Comparison of ENCODE assay signal across 17 cellular contexts in genomic region chr7:33757050-33757449, GRCh38.
DNase-seq lines count a peak whose midpoint lies in the region; ATAC-seq, FAIRE-seq and TF ChIP-seq lines count a peak whose summit lies in the region.
"Had no signal": no experiment of that assay in that cellular context is flagged by ENCODE, and none has a peak within 500 bp of the region (broad histone marks: within the 10 kb centered on the region; RNA-seq: fewer than 3 reads in every experiment).

No MANE protein-coding gene starts in this region.

- peak overlapping the region in 1 of 2 experiments; percentile 45; a peak in 2 of 4 replicates for H4K8ac ChIP-seq in IMR-90 (ENCODE audit: low read depth in 2 of 2, low read length in 2 of 2)

- POLR2A ChIA-PET in IMR-90 (lab: Charles Lee; ENCODE audit: unreplicated experiment), result no interaction called here

- H3K27ac Mint-ChIP-seq in mesothelial cell of epicardium, result no peak overlapping the region
- H3K27ac Mint-ChIP-seq: activated T-helper 17 cell treated with anti-CD3 and anti-CD28 coated beads, Interleukin-2, amount 50 U/mL, for 72 hours; stimulated activated naive CD8-positive, alpha-beta T cell treated with anti-CD3 and anti-CD28 coated beads, Interleukin-15, amount 100 ng/mL, for 72 hours had no signal

- H3K79me2 ChIP-seq in osteoblast (ENCODE audit: insufficient read depth, low read length), result no peaks in the 10 kb centered on the region

- H3K36me3 Mint-ChIP-seq in mesothelial cell of epicardium, result no peaks in the 10 kb centered on the region

- in situ Hi-C loops in IMR-90 (cut with MboI; ENCODE audit: low sequenced_read_pairs), result no loop called here

- TF ChIP-seq POLR2A in IMR-90 (IDR thresholded peaks at IDR 0.05; ENCODE audit: low read depth, low read length), result no peak

- no peak for FAIRE-seq in urothelium cell line (lab: Jason Lieb, UNC)
- FAIRE-seq: GM12878 had no signal

- H3K79me1 ChIP-seq in IMR-90 (ENCODE audit: low read depth in 1 of 2, low read length in 2 of 2), result no peaks in the 10 kb centered on the region

- H2BK5ac ChIP-seq in IMR-90 (ENCODE audit: low read depth, low read length, poor library complexity, severe bottlenecking), result peak overlapping the region; percentile 44

- H3K4me2 ChIP-seq in IMR-90 (ENCODE audit: low read depth, low read length) (no peak overlapping the region), osteoblast (ENCODE audit: insufficient read depth, low read length) (peak overlapping the region; percentile 23)

- no TSS peak for BruUV-seq in IMR-90 (replicated peaks; lab: Mats Ljungman, UMichigan)

- H2AK9ac ChIP-seq in IMR-90 (replicated peaks; ENCODE audit: low read depth, low read length, poor library complexity), result no peak overlapping the region

- H3K18ac ChIP-seq in IMR-90 (ENCODE audit: low read depth, low read length), result no peak overlapping the region

- no peak for TF ChIP-seq CTCF in IMR-90 (conservative IDR thresholded peaks at IDR 0.05; ENCODE audit: low read depth, low read length)
- no peak for TF ChIP-seq CTCF in fibroblast of mammary gland (conservative IDR thresholded peaks at IDR 0.05; ENCODE audit: control insufficient read depth, insufficient read depth, low read depth, low read length)
- no peak for TF ChIP-seq CTCF in osteoblast (IDR thresholded peaks at IDR 0.05; ENCODE audit: extremely low read depth, low read depth, low read length)
- TF ChIP-seq CTCF in mesothelial cell of epicardium (IDR thresholded peaks at IDR 0.05; ENCODE audit: unreplicated experiment), result no peak

- intact Hi-C loops in IMR-90 (cut with micrococcal nuclease), result loop anchor here (5.0 to 10.0 kb wide), 4 partner anchors 145 to 572 kb away; no protein-coding TSS in a partner anchor

- H4K5ac ChIP-seq in IMR-90 (ENCODE audit: low read depth, low read length), result no peak overlapping the region

- H2AFZ ChIP-seq in IMR-90 (replicated peaks; ENCODE audit: low read length, poor library complexity) (no peak overlapping the region), osteoblast (ENCODE audit: low read length) (peak overlapping the region; percentile 1)

- H3K4me1 ChIP-seq in IMR-90 (ENCODE audit: control insufficient read depth, insufficient read depth, low read length), result peaks cover 9% of the 10 kb centered on the region
- H3K4me1 ChIP-seq in osteoblast (ENCODE audit: insufficient read depth, low read length), result peaks cover 20% of the 10 kb centered on the region

- H2AK5ac ChIP-seq in IMR-90 (ENCODE audit: low read depth, low read length), result peak overlapping the region; percentile 22; the same call in 1 of the 2 replicates

- no peaks in the 10 kb centered on the region for H3K9me3 Mint-ChIP-seq in mesothelial cell of epicardium
- H3K9me3 Mint-ChIP-seq: activated T-helper 17 cell treated with anti-CD3 and anti-CD28 coated beads, Interleukin-2, amount 50 U/mL, for 72 hours; stimulated activated naive CD8-positive, alpha-beta T cell treated with anti-CD3 and anti-CD28 coated beads, Interleukin-15, amount 100 ng/mL, for 72 hours had no signal

- H3K27ac ChIP-seq in IMR-90 (ENCODE audit: insufficient read depth, low read length), result no peak overlapping the region
- peak overlapping the region; percentile 29 for H3K27ac ChIP-seq in osteoblast (ENCODE audit: low read depth, low read length)
- H3K27ac ChIP-seq: SK-N-MC had no signal

- H3K23ac ChIP-seq in IMR-90 (ENCODE audit: low read depth, low read length), result no peak overlapping the region

- H3K27me3 Mint-ChIP-seq in mesothelial cell of epicardium (ENCODE audit: low read depth), result peaks cover 26% of the 10 kb centered on the region
- H3K27me3 Mint-ChIP-seq: activated T-helper 17 cell treated with anti-CD3 and anti-CD28 coated beads, Interleukin-2, amount 50 U/mL, for 72 hours; stimulated activated naive CD8-positive, alpha-beta T cell treated with anti-CD3 and anti-CD28 coated beads, Interleukin-15, amount 100 ng/mL, for 72 hours had no signal

- H3K36me3 ChIP-seq in IMR-90 (ENCODE audit: control insufficient read depth, insufficient read depth, low read length) (no peaks in the 10 kb centered on the region), osteoblast (ENCODE audit: insufficient read depth, low read length) (no peaks in the 10 kb centered on the region), H7 (replicated peaks; ENCODE audit: control insufficient read depth, insufficient read depth, low read length) (no peaks in the 10 kb centered on the region)

- H3K9me1 ChIP-seq in IMR-90 (ENCODE audit: insufficient read depth, low read length), result peaks cover 5% of the 10 kb centered on the region; the same call in 1 of the 2 replicates

- no peak for TF ChIP-seq RAD21 in IMR-90 (IDR thresholded peaks at IDR 0.05; ENCODE audit: low read length)

- DNase-seq in AG20443 (ENCODE audit: low spot score), result peak; percentile 86
- peak; percentile 64 for DNase-seq in IMR-90
- DNase-seq in fibroblast of mammary gland (ENCODE audit: low read depth), result peak; percentile 94
- peak; percentile 73 for DNase-seq in osteoblast (ENCODE audit: insufficient read length, low spot score, missing footprints)
- DNase-seq in H7, result no peak
- no peak for DNase-seq in urothelium cell line (ENCODE audit: low spot score)
- no peak for DNase-seq in mesothelial cell of epicardium (ENCODE audit: low spot score in 2 of 2, unreplicated experiment in 2 of 2)
- DNase-seq in T-helper 9 cell, result no peak
- DNase-seq: activated CD4-positive, CD25-positive, alpha-beta regulatory T cell treated with anti-CD3 and anti-CD28 coated beads, Interleukin-2, amount 50 U/mL, for 72 hours; foreskin melanocyte; stimulated activated CD4-positive, alpha-beta T cell treated with anti-CD3 and anti-CD28 coated beads, Interleukin-1b, Interleukin-23, amount 100 ng/mL, for 48 hours; stimulated activated naive CD8-positive, alpha-beta T cell treated with anti-CD3 and anti-CD28 coated beads, Interleukin-15, amount 100 ng/mL, for 72 hours; T1000 had no signal

- no peak overlapping the region for H2BK20ac ChIP-seq in IMR-90 (ENCODE audit: low read depth, low read length)

- peak overlapping the region; percentile 19; the same call in 1 of the 2 replicates for H4K91ac ChIP-seq in IMR-90 (ENCODE audit: insufficient read depth, low read depth, low read length)

- no peak overlapping the region for H3K56ac ChIP-seq in IMR-90 (ENCODE audit: extremely low read depth, insufficient read depth, low read length)

- peak; percentile 57; the same call in 1 of the 2 replicates for ATAC-seq in IMR-90 (ENCODE audit: low read depth)
- ATAC-seq: activated T-helper 17 cell treated with anti-CD3 and anti-CD28 coated beads, Interleukin-2, amount 50 U/mL, for 72 hours; stimulated activated naive CD8-positive, alpha-beta T cell treated with anti-CD3 and anti-CD28 coated beads, Interleukin-15, amount 100 ng/mL, for 72 hours had no signal

- no peak overlapping the region for H3K4me3 Mint-ChIP-seq in mesothelial cell of epicardium
- H3K4me3 Mint-ChIP-seq: activated T-helper 17 cell treated with anti-CD3 and anti-CD28 coated beads, Interleukin-2, amount 50 U/mL, for 72 hours; stimulated activated naive CD8-positive, alpha-beta T cell treated with anti-CD3 and anti-CD28 coated beads, Interleukin-15, amount 100 ng/mL, for 72 hours had no signal

- no peak overlapping the region for H3K9ac ChIP-seq in IMR-90 (ENCODE audit: low read depth, low read length)

- H3K4me3 ChIP-seq in IMR-90 (ENCODE audit: insufficient read depth, low read depth, low read length) (no peak overlapping the region), fibroblast of mammary gland (ENCODE audit: control insufficient read depth, low read depth, low read length) (no peak overlapping the region), osteoblast (ENCODE audit: insufficient read depth, low read length) (no peak overlapping the region), H7 (ENCODE audit: insufficient read depth, low read depth, low read length) (no peak overlapping the region)
- H3K4me3 ChIP-seq: GM12878, SK-N-MC had no signal

- no peaks in the 10 kb centered on the region for H3K27me3 ChIP-seq in IMR-90 (ENCODE audit: control insufficient read depth, insufficient read depth, low read length)
- no peaks in the 10 kb centered on the region for H3K27me3 ChIP-seq in osteoblast (ENCODE audit: insufficient read depth, low read length)
- H3K27me3 ChIP-seq in H7 (ENCODE audit: control insufficient read depth, insufficient read depth, low read length), result no peaks in the 10 kb centered on the region

- WGBS in IMR-90 (ENCODE audit: extremely low coverage in 2 of 2, insufficient read length in 1 of 2), 2 experiments, result 39% methylated on average over 6 of the region's 7 CpGs; no CpG with 5 or more reads in 1 of the 2 experiments

- CTCF ChIA-PET in IMR-90 (lab: Yijun Ruan, JAX), result interaction anchor here (2.0 kb wide), 1 partner anchor 176 kb away, joined by 7 read pairs; no protein-coding TSS in a partner anchor

- no peaks in the 10 kb centered on the region for H4K20me1 ChIP-seq in IMR-90 (ENCODE audit: insufficient read depth, low read length)
- no peaks in the 10 kb centered on the region for H4K20me1 ChIP-seq in osteoblast (ENCODE audit: insufficient read depth, low read length)

- peak overlapping the region; percentile 34; the same call in 1 of the 2 replicates for H3K4ac ChIP-seq in IMR-90 (ENCODE audit: low read depth, low read length)

- H3K9me3 ChIP-seq in IMR-90 (ENCODE audit: control insufficient read depth, insufficient read depth, low read length) (no peaks in the 10 kb centered on the region), osteoblast (ENCODE audit: low read depth, low read length) (no peaks in the 10 kb centered on the region)
- H3K9me3 ChIP-seq: Caco-2 had no signal

- H3K4me1 Mint-ChIP-seq in mesothelial cell of epicardium, result peaks cover 20% of the 10 kb centered on the region
- H3K4me1 Mint-ChIP-seq: activated T-helper 17 cell treated with anti-CD3 and anti-CD28 coated beads, Interleukin-2, amount 50 U/mL, for 72 hours; stimulated activated naive CD8-positive, alpha-beta T cell treated with anti-CD3 and anti-CD28 coated beads, Interleukin-15, amount 100 ng/mL, for 72 hours had no signal

- dilution Hi-C loops in IMR-90 (cut with HindIII; ENCODE audit: low sequenced_read_pairs, unreplicated experiment), result no loop called here

- peak overlapping the region; percentile 8; the same call in 1 of the 3 replicates for H2BK15ac ChIP-seq in IMR-90 (ENCODE audit: low read depth, low read length)

- no peak overlapping the region for H3K14ac ChIP-seq in IMR-90 (replicated peaks; ENCODE audit: low read depth, low read length)

- no peak overlapping the region for H2BK120ac ChIP-seq in IMR-90 (ENCODE audit: low read depth, low read length)

TF ChIP-seq in IMR-90, 13 proteins besides CTCF, POLR2A, EP300 and RAD21 (continues in another document):
- TF ChIP-seq ELK1 (IDR thresholded peaks at IDR 0.05; ENCODE audit: borderline replicate concordance, low read depth, low read length), result no peak
- no peak for TF ChIP-seq CHD1 (IDR thresholded peaks at IDR 0.05; ENCODE audit: low read depth, low read length)

Comparison
In these comparisons a context has a peak if more than half of its experiments do, and no peak if none do; other contexts are left out.
1. DNase-seq: peak in AG20443 (single experiment), IMR-90 (single experiment), fibroblast of mammary gland (single experiment) and osteoblast (single experiment); none in H7 (single experiment), urothelium cell line (single experiment), mesothelial cell of epicardium (0 of 2) and T-helper 9 cell (single experiment).